ENCODE assay signal across 18 cellular contexts in genomic region chr2:225740086-225740485, GRCh38.
"Had no signal": no experiment of that assay in that cellular context is flagged by ENCODE, and none has a peak within 500 bp of the region (broad histone marks: within the 10 kb centered on the region; RNA-seq: fewer than 3 reads in every experiment).

No MANE protein-coding gene starts in this region.

- H3K27ac ChIP-seq: gastroesophageal sphincter, heart left ventricle, left ventricle myocardium inferior, thoracic aorta, upper lobe of left lung had no signal

- H3K4me3 ChIP-seq: breast epithelium, gastroesophageal sphincter, heart left ventricle, left ventricle myocardium inferior, thoracic aorta, upper lobe of left lung had no signal

- H3K36me3 ChIP-seq: breast epithelium, gastroesophageal sphincter, heart left ventricle, left ventricle myocardium inferior, thoracic aorta, upper lobe of left lung had no signal

- H3K27me3 ChIP-seq: breast epithelium, gastroesophageal sphincter, upper lobe of left lung had no signal

- H3K4me1 ChIP-seq: breast epithelium, heart left ventricle, left ventricle myocardium inferior, upper lobe of left lung had no signal

- ATAC-seq: activated CD8-positive, alpha-beta T cell treated with anti-CD3 and anti-CD28 coated beads, Interleukin-2, amount 10 ng/mL, durations not matched to agents 7 days and 5 days; activated T-cell treated with anti-CD3 and anti-CD28 coated beads, Interleukin-2, amount 50 U/mL, for 4 hours; esophagus mucosa; gastroesophageal sphincter; heart left ventricle had no signal

- DNase-seq: activated CD4-positive, alpha-beta T cell treated with anti-CD3 and anti-CD28 coated beads, Interleukin-2, amount 10 ng/mL, durations not matched to agents 7 days and 5 days; activated CD8-positive, alpha-beta memory T cell treated with anti-CD3 and anti-CD28 coated beads, Interleukin-2, amount 50 U/mL, for 4 hours; activated CD8-positive, alpha-beta T cell treated with anti-CD3 and anti-CD28 coated beads, Interleukin-2, amount 10 ng/mL, durations not matched to agents 7 days and 5 days; activated effector memory CD4-positive, alpha-beta T cell treated with Interleukin-2 at 50 U/mL for 16 hours; activated naive CD4-positive, alpha-beta T cell treated with anti-CD3 and anti-CD28 coated beads, Interleukin-2, amount 50 U/mL, for 16 hours; activated T-cell treated with anti-CD3 and anti-CD28 coated beads, Interleukin-2, amount 50 U/mL, for 4 hours; cerebellar nuclear complex; effector CD4-positive, alpha-beta T cell; heart left ventricle; left ventricle myocardium inferior; mammary epithelial cell; occipital lobe; stimulated activated naive B cell treated with anti-CD40 and anti-IgM and Interleukin-4, amounts not matched to agents 10 μg/mL and 1 μg/mL and 100 μg/mL, for 72 hours; upper lobe of left lung had no signal

- H3K9me3 ChIP-seq: breast epithelium, gastroesophageal sphincter, heart left ventricle, left ventricle myocardium inferior, thoracic aorta, upper lobe of left lung had no signal
